In the genomic region with DNA sequence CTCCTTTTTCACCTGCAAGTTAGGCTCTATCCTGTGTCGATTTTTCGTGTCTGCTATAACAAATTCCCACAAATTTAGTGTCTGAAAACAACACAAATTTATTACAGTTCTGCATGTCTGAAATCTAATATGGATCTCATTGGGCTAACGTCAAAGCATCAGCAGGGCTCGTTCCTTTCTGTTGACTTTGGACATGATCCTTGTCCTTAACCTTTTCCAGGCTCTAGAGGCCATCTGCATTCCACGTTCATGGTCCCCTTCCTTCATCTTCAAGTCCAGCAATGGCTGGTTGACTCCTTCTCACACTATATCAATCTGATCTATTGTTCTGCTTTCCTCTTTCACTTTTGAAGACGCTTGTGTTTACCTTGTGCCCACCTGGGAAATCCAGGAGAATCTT, we compare ENCODE assay signal across 16 cellular contexts.
DNase-seq lines count a peak whose midpoint lies in the region; TF ChIP-seq lines count a peak whose summit lies in the region.
"Had no signal": no experiment of that assay in that cellular context is flagged by ENCODE, and none has a peak within 500 bp of the region (broad histone marks: within the 10 kb centered on the region; RNA-seq: fewer than 3 reads in every experiment).

No MANE protein-coding gene starts in this region.

- 39% methylated on average over 6 of the region's 6 CpGs for WGBS in prostate gland

- H3K4me3 ChIP-seq in LNCaP clone FGC (ENCODE audit: low read depth, low read length) (no peak overlapping the region), prostate gland (no peak overlapping the region)
- H3K4me3 ChIP-seq: A549; BLaER1 treated with 17β-estradiol and CSF1 and Interleukin-3, amounts not matched to agents 10 nM and 100 nM had no signal

- no peaks in the 10 kb centered on the region for H3K27me3 ChIP-seq in prostate gland (replicated peaks; ENCODE audit: insufficient read depth)

- peak; percentile 92 for DNase-seq in LNCaP clone FGC (ENCODE audit: low read depth)
- peak; percentile 28 for DNase-seq in prostate gland (ENCODE audit: low spot score)
- DNase-seq in NCI-H526 (lab: John Stamatoyannopoulos, UW), result no peak
- no peak for DNase-seq in DMS114 treated with DMSO at 0.1 percent for 48 hours (lab: John Stamatoyannopoulos, UW; ENCODE audit: unreplicated experiment)
- DNase-seq: AML-193; CD4-positive, alpha-beta memory T cell; CD4-positive, CD25-positive, alpha-beta regulatory T cell; CD8-positive, alpha-beta memory T cell; COR-L47; DMS 273 treated with DMSO at 0.1 percent for 48 hours; DMS79 treated with DMSO at 0.1 percent for 48 hours; GF-D8 had no signal

- no peaks in the 10 kb centered on the region for H3K36me3 ChIP-seq in prostate gland
- H3K36me3 ChIP-seq: BLaER1 treated with 17β-estradiol and CSF1 and Interleukin-3, amounts not matched to agents 10 nM and 100 nM had no signal

- TF ChIP-seq POLR2A in prostate gland (IDR thresholded peaks at IDR 0.05), result no peak

- H3K9me3 ChIP-seq in prostate gland, result no peaks in the 10 kb centered on the region
- H3K9me3 ChIP-seq: A549; BLaER1 treated with 17β-estradiol and CSF1 and Interleukin-3, amounts not matched to agents 10 nM and 100 nM had no signal

- H3K4me1 ChIP-seq in prostate gland (replicated peaks), result peaks cover 9% of the 10 kb centered on the region
- H3K4me1 ChIP-seq: A549 had no signal

- TF ChIP-seq CTCF in C4-2B (conservative IDR thresholded peaks at IDR 0.05) (no peak), LNCaP clone FGC (IDR thresholded peaks at IDR 0.05; ENCODE audit: control insufficient read depth, extremely low read depth, insufficient read depth) (no peak), prostate gland (IDR thresholded peaks at IDR 0.05) (no peak)

- H3K27ac ChIP-seq in C4-2B (peak overlapping the region; percentile 77; the same call in 1 of the 2 replicates), prostate gland (peak overlapping the region in 1 of 2 donors; percentile 46)
- H3K27ac ChIP-seq: 22Rv1; A549; BLaER1 treated with 17β-estradiol and CSF1 and Interleukin-3, amounts not matched to agents 10 nM and 100 nM had no signal

- intact Hi-C loops in prostate gland (cut with DNase I), result no loop called here

Comparison
In these comparisons a context has a peak if more than half of its experiments do, and no peak if none do; other contexts are left out.
1. DNase-seq: peak in LNCaP clone FGC (single experiment) and prostate gland (single experiment); none in NCI-H526 (0 of 2) and DMS114 treated with DMSO at 0.1 percent for 48 hours (single experiment).